9 cellular contexts compared by ENCODE assay signal in the genomic region with DNA sequence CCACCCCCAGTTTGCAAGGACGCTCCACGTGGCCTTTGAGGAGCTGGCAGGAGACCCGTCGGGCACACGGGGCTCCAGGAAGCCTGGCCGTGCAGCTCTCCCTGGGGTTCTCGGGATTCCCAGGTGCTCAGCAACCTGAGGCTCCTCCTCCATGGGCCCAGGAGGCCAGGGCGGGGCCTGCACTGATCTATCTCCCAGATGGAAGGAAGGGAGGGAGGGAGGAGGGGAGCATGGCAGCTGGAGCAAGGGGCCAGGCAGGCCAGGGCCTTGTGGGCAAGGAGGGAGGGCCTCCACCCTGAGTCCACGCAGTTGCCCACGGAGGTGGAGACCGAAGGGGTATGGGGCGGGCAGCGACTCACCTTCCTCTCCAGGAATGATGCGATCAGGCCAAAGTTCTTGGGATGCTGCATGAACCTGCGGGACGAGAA.
A peak's percentile ranks its signal among the peaks of the same experiment; 100 is the strongest.
DNase-seq lines count a peak whose midpoint lies in the region; ATAC-seq and TF ChIP-seq lines count a peak whose summit lies in the region.
"Had no signal": no experiment of that assay in that cellular context is flagged by ENCODE, and none has a peak within 500 bp of the region (broad histone marks: within the 10 kb centered on the region; RNA-seq: fewer than 3 reads in every experiment).

No MANE protein-coding gene starts in this region.

- in situ Hi-C loops in G401 (cut with HindIII; ENCODE audit: low sequenced_read_pairs), result no loop called here

- no peak for TF ChIP-seq CTCF in body of pancreas (IDR thresholded peaks at IDR 0.05)
- no peak for TF ChIP-seq CTCF in liver (IDR thresholded peaks at IDR 0.05; ENCODE audit: low read depth, low read length, missing input control)
- TF ChIP-seq CTCF in vagina (IDR thresholded peaks at IDR 0.05), result no peak

- TF ChIP-seq RAD21 in liver (IDR thresholded peaks at IDR 0.05), result no peak

- 63% methylated on average over 16 of the region's 16 CpGs; no CpG with 5 or more reads in 1 of the 2 donors for WGBS in body of pancreas, 2 donors
- WGBS in liver, result 76% methylated on average over 16 of the region's 16 CpGs

- intact Hi-C loops in body of pancreas (cut with DNase I) (no loop called here), vagina (cut with DNase I) (loop anchor here (5.0 to 10.0 kb wide), 2 partner anchors 35 to 57 kb away; no protein-coding TSS in a partner anchor)

- H3K9me3 ChIP-seq in body of pancreas (no peaks in the 10 kb centered on the region), liver (ENCODE audit: control insufficient read depth in 4 of 4, low read length in 3 of 4) (no peaks in the 10 kb centered on the region), vagina (no peaks in the 10 kb centered on the region)
- H3K9me3 ChIP-seq in effector memory CD4-positive, alpha-beta T cell (ENCODE audit: control insufficient read depth, low read length), result no peaks in the 10 kb centered on the region

- H3K9ac ChIP-seq in liver (ENCODE audit: low read depth in 1 of 2, low read length in 2 of 2), result no peak overlapping the region

- H3K4me3 ChIP-seq in body of pancreas (no peak overlapping the region), liver (ENCODE audit: low read depth in 1 of 3, low read length in 3 of 3) (no peak overlapping the region), vagina (peak overlapping the region; percentile 27 to 34)
- no peak overlapping the region for H3K4me3 ChIP-seq in effector memory CD4-positive, alpha-beta T cell (ENCODE audit: insufficient read depth, low read depth, low read length, poor library complexity, severe bottlenecking)

- H3K36me3 Mint-ChIP-seq in stimulated activated memory B cell treated with anti-CD40 and anti-IgM and Interleukin-4, amounts not matched to agents 10 μg/mL and 1 μg/mL and 100 μg/mL, for 72 hours, result peaks cover 77% of the 10 kb centered on the region

- peaks cover 32% of the 10 kb centered on the region for H3K4me1 ChIP-seq in body of pancreas
- H3K4me1 ChIP-seq in liver (ENCODE audit: control insufficient read depth in 4 of 4, insufficient read depth in 4 of 4, low read length in 3 of 4), result peaks cover 6 to 30% (median 9%) of the 10 kb centered on the region in 4 donors
- H3K4me1 ChIP-seq in vagina, result peaks cover 50% of the 10 kb centered on the region
- no peaks in the 10 kb centered on the region for H3K4me1 ChIP-seq in effector memory CD4-positive, alpha-beta T cell (ENCODE audit: control insufficient read depth, insufficient read depth, low read length, poor library complexity, severe bottlenecking)

- peak; percentile 60 for ATAC-seq in body of pancreas
- ATAC-seq in stimulated activated memory B cell treated with anti-CD40 and anti-IgM and Interleukin-4, amounts not matched to agents 10 μg/mL and 1 μg/mL and 100 μg/mL, for 72 hours, result no peak

- H3K27me3 Mint-ChIP-seq in stimulated activated memory B cell treated with anti-CD40 and anti-IgM and Interleukin-4, amounts not matched to agents 10 μg/mL and 1 μg/mL and 100 μg/mL, for 72 hours, result no peaks in the 10 kb centered on the region
- H3K27me3 Mint-ChIP-seq: B cell had no signal

- no peaks in the 10 kb centered on the region for H3K4me1 Mint-ChIP-seq in stimulated activated memory B cell treated with anti-CD40 and anti-IgM and Interleukin-4, amounts not matched to agents 10 μg/mL and 1 μg/mL and 100 μg/mL, for 72 hours
- H3K4me1 Mint-ChIP-seq: B cell had no signal

- DNase-seq in NCI-H345 (lab: John Stamatoyannopoulos, UW) (peak; percentile 27), NCI-H345 treated with DMSO at 0.1 percent for 48 hours (lab: John Stamatoyannopoulos, UW; ENCODE audit: unreplicated experiment) (no peak), body of pancreas (peak; percentile 52 to 81 (median 76)), vagina (ENCODE audit: extremely low spot score in 2 of 2) (no peak), G401 (ENCODE audit: low spot score) (no peak)
- no peak for DNase-seq in effector memory CD4-positive, alpha-beta T cell

- no peak overlapping the region for H3K4me3 Mint-ChIP-seq in stimulated activated memory B cell treated with anti-CD40 and anti-IgM and Interleukin-4, amounts not matched to agents 10 μg/mL and 1 μg/mL and 100 μg/mL, for 72 hours
- H3K4me3 Mint-ChIP-seq: B cell had no signal

- peak in 1 of 3 donors; percentile 22 for TF ChIP-seq POLR2A in body of pancreas (IDR thresholded peaks at IDR 0.05)
- peak in 1 of 2 donors; percentile 7 for TF ChIP-seq POLR2A in vagina (IDR thresholded peaks at IDR 0.05)

- H3K27me3 ChIP-seq in body of pancreas, result no peaks in the 10 kb centered on the region
- H3K27me3 ChIP-seq in liver (ENCODE audit: control insufficient read depth in 4 of 4, insufficient read depth in 4 of 4, low read length in 3 of 4), result no peaks in the 10 kb centered on the region
- H3K27me3 ChIP-seq in vagina, result no peaks in the 10 kb centered on the region
- no peaks in the 10 kb centered on the region for H3K27me3 ChIP-seq in effector memory CD4-positive, alpha-beta T cell (replicated peaks; ENCODE audit: control insufficient read depth, insufficient read depth, low read length, poor library complexity, severe bottlenecking)

- H3K27ac Mint-ChIP-seq in stimulated activated memory B cell treated with anti-CD40 and anti-IgM and Interleukin-4, amounts not matched to agents 10 μg/mL and 1 μg/mL and 100 μg/mL, for 72 hours, result no peak overlapping the region
- H3K27ac Mint-ChIP-seq: B cell had no signal

- peaks cover 0 to 11% of the 10 kb centered on the region in 2 donors for H3K36me3 ChIP-seq in body of pancreas (replicated peaks in 1 of 2; ENCODE audit: insufficient read depth in 1 of 2, low read depth in 2 of 2)
- H3K36me3 ChIP-seq in liver (ENCODE audit: control insufficient read depth in 4 of 4, insufficient read depth in 3 of 4, low read depth in 1 of 4, low read length in 3 of 4), result peaks cover 8 to 30% (median 12%) of the 10 kb centered on the region in 4 donors
- peaks cover 0 to 22% of the 10 kb centered on the region in 2 donors for H3K36me3 ChIP-seq in vagina
- peaks cover 74% of the 10 kb centered on the region for H3K36me3 ChIP-seq in effector memory CD4-positive, alpha-beta T cell (ENCODE audit: control insufficient read depth, insufficient read depth, low read length)

- H3K27ac ChIP-seq in body of pancreas, result peak overlapping the region; percentile 84 to 96 (median 89)
- H3K27ac ChIP-seq in liver (ENCODE audit: low read depth in 1 of 2, low read length in 2 of 2), result peak overlapping the region; percentile 58 to 62
- peak overlapping the region; percentile 89 for H3K27ac ChIP-seq in vagina
- H3K27ac ChIP-seq in effector memory CD4-positive, alpha-beta T cell (ENCODE audit: insufficient read depth, low read length, poor library complexity, severe bottlenecking), result no peak overlapping the region

- no peaks in the 10 kb centered on the region for H3K9me3 Mint-ChIP-seq in stimulated activated memory B cell treated with anti-CD40 and anti-IgM and Interleukin-4, amounts not matched to agents 10 μg/mL and 1 μg/mL and 100 μg/mL, for 72 hours

TF ChIP-seq in liver, 16 proteins besides CTCF, POLR2A, EP300 and RAD21:
- TF ChIP-seq TAF1 (conservative IDR thresholded peaks at IDR 0.05) (no peak), YY1 (IDR thresholded peaks at IDR 0.05) (no peak)

Comparison
In these comparisons a context has a peak if more than half of its experiments do, and no peak if none do; other contexts are left out.
1. DNase-seq: peak in NCI-H345 (single experiment) and body of pancreas (4 of 4); none in NCI-H345 treated with DMSO at 0.1 percent for 48 hours (single experiment), vagina (0 of 2), G401 (single experiment) and effector memory CD4-positive, alpha-beta T cell (0 of 3).
2. H3K4me3 ChIP-seq: peak in vagina (2 of 2); none in body of pancreas (0 of 2), liver (0 of 3) and effector memory CD4-positive, alpha-beta T cell (single experiment).